In the genomic region with DNA sequence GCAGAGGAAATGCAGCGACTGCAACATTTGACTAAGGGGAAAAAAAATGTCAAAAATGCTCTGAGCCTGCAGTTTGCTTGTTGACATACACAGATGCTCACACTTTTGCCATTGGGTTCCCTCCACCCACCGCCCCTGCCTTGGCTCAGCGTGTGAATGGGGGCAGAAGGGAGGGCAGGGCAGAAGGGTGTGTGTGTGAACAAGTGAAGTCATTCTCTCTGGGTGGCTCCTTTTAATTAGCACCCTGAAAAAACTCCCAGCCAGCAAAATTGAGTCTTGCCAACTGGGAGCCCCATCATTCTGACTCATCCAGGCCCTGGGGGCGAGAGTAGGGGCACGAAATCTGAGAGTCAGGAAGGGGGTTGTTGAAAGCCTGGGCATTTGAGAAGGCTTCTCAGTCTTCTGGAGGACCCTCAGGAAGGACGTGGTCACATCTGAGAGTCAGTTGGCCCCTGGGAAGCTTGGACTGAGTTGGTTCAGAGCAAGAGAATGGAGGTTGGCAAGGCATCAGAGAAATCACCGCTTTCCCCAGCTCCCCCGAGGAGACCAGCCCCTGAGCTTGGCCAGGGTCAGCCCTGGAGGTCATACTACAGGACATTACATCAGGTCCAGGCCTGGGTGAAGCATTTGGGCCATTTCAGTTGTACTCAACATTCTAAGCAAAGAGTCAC, we compare ENCODE assay signal across 10 cellular contexts. TPM values are rescaled to one million over a fixed set of nuclear protein-coding genes. Genes with fewer than 3 reads are reported as not detected.
DNase-seq lines count a peak whose midpoint lies in the region; ATAC-seq, FAIRE-seq and TF ChIP-seq lines count a peak whose summit lies in the region.
"Had no signal": no experiment of that assay in that cellular context is flagged by ENCODE, and none has a peak within 500 bp of the region (broad histone marks: within the 10 kb centered on the region; RNA-seq: fewer than 3 reads in every experiment).

No MANE protein-coding gene starts in this region.

- H3K27me3 ChIP-seq in pancreas, result no peaks in the 10 kb centered on the region

- intact Hi-C loops in pancreas (cut with DNase I), result loop anchor here in 1 of 3 donors (10.0 kb wide), 1 partner anchor 287 kb away; no protein-coding TSS in a partner anchor

- H3K9me3 ChIP-seq in pancreas, result no peaks in the 10 kb centered on the region

- POLR2A ChIA-PET in RWPE1 (lab: Yijun Ruan, JAX; ENCODE audit: low non-redundant PET), result no interaction called here

- 70 to 86% methylated on average over 8 of the region's 8 CpGs for WGBS in pancreas, 2 donors

- H3K4me1 ChIP-seq in pancreas, result peaks cover 0 to 9% (median 0%) of the 10 kb centered on the region in 3 donors

- in situ Hi-C loops in Caki2 (cut with HindIII; ENCODE audit: low pct_unique_long_range_greater_than_20kb, low sequenced_read_pairs), result no loop called here

- H3K36me3 ChIP-seq in pancreas, result no peaks in the 10 kb centered on the region

- CTCF ChIA-PET in RWPE1 (lab: Yijun Ruan, JAX), result interaction anchor here (0.5 to 3.0 kb wide), 7 partner anchors 8 to 724 kb away, joined by 3 to 11 read pairs (median 3); no protein-coding TSS in a partner anchor

- H3K4me3 ChIP-seq in fibroblast of the aortic adventitia (ENCODE audit: low read depth, low read length) (no peak overlapping the region), skeletal muscle cell (ENCODE audit: low read depth, low read length) (no peak overlapping the region), pancreas (no peak overlapping the region)

- peak; percentile 73 for DNase-seq in Caki2 (ENCODE audit: low read depth)
- peak; percentile 93 for DNase-seq in RWPE1 (ENCODE audit: low spot score)
- peak; percentile 81 for DNase-seq in fibroblast of the aortic adventitia (ENCODE audit: low read depth)
- peak; percentile 84 for DNase-seq in skeletal muscle cell (ENCODE audit: low read depth)
- DNase-seq in pancreas, result no peak
- no peak for DNase-seq in NK-92 treated with Interleukin-12 subunit alpha and Interleukin-12 subunit beta, amount 100 ng/mL, for 24 hours (lab: John Stamatoyannopoulos, UW)
- DNase-seq in ecto neural progenitor cell (ENCODE audit: low spot score), result no peak
- DNase-seq: stimulated activated naive CD8-positive, alpha-beta T cell treated with anti-CD3 and anti-CD28 coated beads, Interleukin-15, Interleukin-2, amounts not matched to agents 100 U/mL and 50 U/mL, for 24 hours had no signal

- H3K27ac ChIP-seq in RWPE1 (peak overlapping the region; percentile 100), pancreas (no peak overlapping the region)

- TF ChIP-seq CTCF in RWPE1 (conservative IDR thresholded peaks at IDR 0.05; ENCODE audit: low read depth) (no peak), fibroblast of the aortic adventitia (IDR thresholded peaks at IDR 0.05; ENCODE audit: insufficient read depth, low read length) (no peak), pancreas (IDR thresholded peaks at IDR 0.05) (no peak)

- no peak for FAIRE-seq in pancreas (lab: Jason Lieb, UNC)

- ATAC-seq in pancreas (no peak), HG03378 (IDR thresholded peaks at IDR 0.05; ENCODE audit: unreplicated experiment) (no peak)

RNA-seq across cellular contexts. Expression of a gene that starts 22.6 kb away (rescaled TPM):
- not detected in 2 replicates for total RNA-seq in Caki2 (2014; rRNA removed; shearing (Covaris generic); ENCODE audit: low replicate concordance)
- total RNA-seq in fibroblast of the aortic adventitia (ENCODE audit: low replicate concordance), result not detected in 2 replicates
- under 1 TPM in 2 of 6 donors, not detected in 4; 0.35 to 0.56 TPM for total RNA-seq in pancreas
- polyA plus RNA-seq in pancreas, result 1 to 10 TPM in 1 of 2 donors, under 1 TPM in 1; 0.27 to 1.1 TPM
- total RNA-seq: activated T-helper 1 cell treated with anti-CD3 and anti-CD28 coated beads, Interleukin-12 subunit alpha, Interleukin-12 subunit beta, Interleukin-2, Interleukin-4 antibody, amounts not matched to agents 30 ng/mL and 10 ng/mL and 1 ng/mL, durations not matched to agents 14 hours and 24 hours and 36 hours had no signal

RNA-seq across cellular contexts. Expression of a gene that starts 33.5 kb away (rescaled TPM):
- total RNA-seq in Caki2 (2014; rRNA removed; shearing (Covaris generic); ENCODE audit: low replicate concordance), result 1,565 and 1,569 TPM in 2 replicates
- total RNA-seq in fibroblast of the aortic adventitia (ENCODE audit: low replicate concordance) (5.4 and 15.4 TPM in 2 replicates), pancreas (100 to 1,000 TPM; 317 to 789 (median 496) TPM)
- polyA plus RNA-seq in pancreas, result 100 to 1,000 TPM; 698 to 759 TPM

RNA-seq across cellular contexts. Expression of a gene that starts 37.3 kb away (rescaled TPM):
- not detected in 2 replicates for total RNA-seq in Caki2 (2014; rRNA removed; shearing (Covaris generic); ENCODE audit: low replicate concordance)
- total RNA-seq in fibroblast of the aortic adventitia (ENCODE audit: low replicate concordance) (not detected in 2 replicates), pancreas (under 1 TPM in 1 of 6 donors, not detected in 5; 0.09 TPM)
- polyA plus RNA-seq in pancreas, result not detected
- total RNA-seq: activated T-helper 1 cell treated with anti-CD3 and anti-CD28 coated beads, Interleukin-12 subunit alpha, Interleukin-12 subunit beta, Interleukin-2, Interleukin-4 antibody, amounts not matched to agents 30 ng/mL and 10 ng/mL and 1 ng/mL, durations not matched to agents 14 hours and 24 hours and 36 hours had no signal

RNA-seq across cellular contexts. Expression of a gene that starts 57.5 kb away (rescaled TPM):
- 2.0 and 2.5 TPM in 2 replicates for total RNA-seq in Caki2 (2014; rRNA removed; shearing (Covaris generic); ENCODE audit: low replicate concordance)
- total RNA-seq in fibroblast of the aortic adventitia (ENCODE audit: low replicate concordance), result not detected in 2 replicates
- total RNA-seq in pancreas, result under 1 TPM in 5 of 6 donors, not detected in 1; 0.09 to 0.28 (median 0.20) TPM
- polyA plus RNA-seq in pancreas, result 1 to 10 TPM; 1.3 to 1.9 TPM
- total RNA-seq: activated T-helper 1 cell treated with anti-CD3 and anti-CD28 coated beads, Interleukin-12 subunit alpha, Interleukin-12 subunit beta, Interleukin-2, Interleukin-4 antibody, amounts not matched to agents 30 ng/mL and 10 ng/mL and 1 ng/mL, durations not matched to agents 14 hours and 24 hours and 36 hours had no signal

Comparison
In these comparisons a context has a peak if more than half of its experiments do, and no peak if none do; other contexts are left out.
1. DNase-seq: peak in Caki2 (single experiment), RWPE1 (single experiment), fibroblast of the aortic adventitia (single experiment) and skeletal muscle cell (single experiment); none in pancreas (0 of 6), NK-92 treated with Interleukin-12 subunit alpha and Interleukin-12 subunit beta, amount 100 ng/mL, for 24 hours (single experiment) and ecto neural progenitor cell (single experiment).
2. RNA of a gene that starts 33.5 kb away (total RNA-seq): 1,565 to 1,569 TPM in Caki2 and 317 to 789 TPM in pancreas; 5.4 to 15.4 TPM in fibroblast of the aortic adventitia; every median in the first group is over 10 times any median in the second.